In genomic region chr14:30808576-30808975, GRCh38 we compare ENCODE assay signal across 23 cellular contexts.
DNase-seq lines count a peak whose midpoint lies in the region; ATAC-seq and TF ChIP-seq lines count a peak whose summit lies in the region.
"Had no signal": no experiment of that assay in that cellular context is flagged by ENCODE, and none has a peak within 500 bp of the region (broad histone marks: within the 10 kb centered on the region; RNA-seq: fewer than 3 reads in every experiment).

No MANE protein-coding gene starts in this region.

- H3K4me3 ChIP-seq in HCT116 (replicated peaks in 1 of 2; ENCODE audit: low read depth in 1 of 2, low read length in 2 of 2) (no peak overlapping the region), smooth muscle cell (no peak overlapping the region)
- H3K4me3 ChIP-seq: ascending aorta, dorsolateral prefrontal cortex, lower lobe of right lung had no signal

- no peak overlapping the region for H3K9ac ChIP-seq in HCT116 (ENCODE audit: low read length)
- H3K9ac ChIP-seq in smooth muscle cell (ENCODE audit: low read depth) = no peak overlapping the region

- no peak for TF ChIP-seq POLR2A in HCT116 (IDR thresholded peaks at IDR 0.05; ENCODE audit: borderline replicate concordance, extremely low read depth, insufficient read depth, insufficient read length)

- H3K27ac Mint-ChIP-seq in stimulated activated naive B cell treated with anti-CD40 and anti-IgM and Interleukin-4, amounts not matched to agents 10 μg/mL and 1 μg/mL and 100 μg/mL, for 72 hours = no peak overlapping the region
- no peak overlapping the region for H3K27ac Mint-ChIP-seq in activated T-cell treated with anti-CD3 and anti-CD28 coated beads, Interleukin-2, amount 50 U/mL, for 72 hours
- H3K27ac Mint-ChIP-seq: activated CD8-positive, alpha-beta T cell treated with anti-CD3 and anti-CD28 coated beads for 36 hours; activated naive CD4-positive, alpha-beta T cell treated with anti-CD3 and anti-CD28 coated beads, Interleukin-2, amount 50 U/mL, for 24 hours; activated T-helper 2 cell treated with anti-CD3 and anti-CD28 coated beads, Interferon-gamma antibody, Interleukin-2, Interleukin-4, amounts not matched to agents 10 μg/mL and 5 μg/mL and 100 μg/mL, durations not matched to agents 14 hours and 24 hours and 36 hours; nephron; T-helper 17 cell; type B pancreatic cell had no signal

- TF ChIP-seq RAD21 in HCT116 (IDR thresholded peaks at IDR 0.05; ENCODE audit: low read depth) = no peak

- no peaks in the 10 kb centered on the region for H3K27me3 ChIP-seq in HCT116 (ENCODE audit: insufficient read depth, low read length)
- no peaks in the 10 kb centered on the region for H3K27me3 ChIP-seq in smooth muscle cell (ENCODE audit: low read depth)
- H3K27me3 ChIP-seq: ascending aorta had no signal

- CTCF ChIA-PET in HCT116 (lab: Charles Lee) = no interaction called here

- no peak for ATAC-seq in HCT116
- ATAC-seq in stimulated activated naive B cell treated with anti-CD40 and anti-IgM and Interleukin-4, amounts not matched to agents 10 μg/mL and 1 μg/mL and 100 μg/mL, for 72 hours (replicated peaks) = no peak
- no peak for ATAC-seq in activated T-cell treated with anti-CD3 and anti-CD28 coated beads, Interleukin-2, amount 50 U/mL, for 72 hours (replicated peaks in 1 of 2)
- ATAC-seq: activated CD8-positive, alpha-beta T cell treated with anti-CD3 and anti-CD28 coated beads for 36 hours; lower lobe of right lung; T-helper 17 cell had no signal

- H3K9me3 Mint-ChIP-seq in stimulated activated naive B cell treated with anti-CD40 and anti-IgM and Interleukin-4, amounts not matched to agents 10 μg/mL and 1 μg/mL and 100 μg/mL, for 72 hours = no peaks in the 10 kb centered on the region
- H3K9me3 Mint-ChIP-seq in activated T-cell treated with anti-CD3 and anti-CD28 coated beads, Interleukin-2, amount 50 U/mL, for 72 hours = no peaks in the 10 kb centered on the region
- H3K9me3 Mint-ChIP-seq: activated CD8-positive, alpha-beta T cell treated with anti-CD3 and anti-CD28 coated beads for 36 hours; activated naive CD4-positive, alpha-beta T cell treated with anti-CD3 and anti-CD28 coated beads, Interleukin-2, amount 50 U/mL, for 24 hours; activated T-helper 2 cell treated with anti-CD3 and anti-CD28 coated beads, Interferon-gamma antibody, Interleukin-2, Interleukin-4, amounts not matched to agents 10 μg/mL and 5 μg/mL and 100 μg/mL, durations not matched to agents 14 hours and 24 hours and 36 hours; nephron; type B pancreatic cell had no signal

- no peaks in the 10 kb centered on the region for H3K36me3 ChIP-seq in HCT116 (ENCODE audit: control insufficient read depth in 1 of 2, insufficient read depth in 2 of 2, low read length in 2 of 2)
- H3K36me3 ChIP-seq in smooth muscle cell (ENCODE audit: low read depth) = no peaks in the 10 kb centered on the region
- H3K36me3 ChIP-seq: ascending aorta, lower lobe of right lung had no signal

- peaks cover 10 to 19% of the 10 kb centered on the region in 2 donors for H3K27me3 Mint-ChIP-seq in stimulated activated naive B cell treated with anti-CD40 and anti-IgM and Interleukin-4, amounts not matched to agents 10 μg/mL and 1 μg/mL and 100 μg/mL, for 72 hours
- peaks cover 6% of the 10 kb centered on the region for H3K27me3 Mint-ChIP-seq in activated T-cell treated with anti-CD3 and anti-CD28 coated beads, Interleukin-2, amount 50 U/mL, for 72 hours (ENCODE audit: low read depth)
- H3K27me3 Mint-ChIP-seq: type B pancreatic cell had no signal

- no peak for DNase-seq in HCT116 (ENCODE audit: low read depth, low spot score)
- peak; percentile 6 for DNase-seq in amniotic epithelial cell (ENCODE audit: low read depth)
- DNase-seq in glomerular visceral epithelial cell (ENCODE audit: extremely low spot score) = peak; percentile 51
- DNase-seq in stromal cell of bone marrow (ENCODE audit: low read depth) = peak; percentile 3
- no peak for DNase-seq in stimulated activated naive B cell treated with anti-CD40 and anti-IgM and Interleukin-4, amounts not matched to agents 10 μg/mL and 1 μg/mL and 100 μg/mL, for 72 hours
- no peak for DNase-seq in smooth muscle cell (lab: John Stamatoyannopoulos, UW; ENCODE audit: unreplicated experiment)
- no peak for DNase-seq in activated T-cell treated with anti-CD3 and anti-CD28 coated beads, Interleukin-2, amount 50 U/mL, for 72 hours
- DNase-seq: activated CD4-positive, CD25-positive, alpha-beta regulatory T cell treated with anti-CD3 and anti-CD28 coated beads, Interleukin-2, amount 50 U/mL, for 72 hours; activated CD8-positive, alpha-beta T cell treated with anti-CD3 and anti-CD28 coated beads for 36 hours; dorsolateral prefrontal cortex; IMR-90; islet precursor cell; lower lobe of right lung; NCI-H2081 treated with DMSO at 0.1 percent for 48 hours; NCI-H446; NCI-H82; T-helper 17 cell had no signal

- intact Hi-C loops in HCT116 (cut with micrococcal nuclease) = no loop called here

- H3K4me1 Mint-ChIP-seq in stimulated activated naive B cell treated with anti-CD40 and anti-IgM and Interleukin-4, amounts not matched to agents 10 μg/mL and 1 μg/mL and 100 μg/mL, for 72 hours = no peaks in the 10 kb centered on the region
- no peaks in the 10 kb centered on the region for H3K4me1 Mint-ChIP-seq in activated T-cell treated with anti-CD3 and anti-CD28 coated beads, Interleukin-2, amount 50 U/mL, for 72 hours (ENCODE audit: low read depth)
- H3K4me1 Mint-ChIP-seq: activated naive CD4-positive, alpha-beta T cell treated with anti-CD3 and anti-CD28 coated beads, Interleukin-2, amount 50 U/mL, for 24 hours; T-helper 17 cell had no signal

- H3F3A ChIP-seq in smooth muscle cell (ENCODE audit: low read depth) = no peaks in the 10 kb centered on the region

- no peak overlapping the region for H3K4me3 Mint-ChIP-seq in stimulated activated naive B cell treated with anti-CD40 and anti-IgM and Interleukin-4, amounts not matched to agents 10 μg/mL and 1 μg/mL and 100 μg/mL, for 72 hours
- H3K4me3 Mint-ChIP-seq in activated T-cell treated with anti-CD3 and anti-CD28 coated beads, Interleukin-2, amount 50 U/mL, for 72 hours = no peak overlapping the region
- H3K4me3 Mint-ChIP-seq: activated CD8-positive, alpha-beta T cell treated with anti-CD3 and anti-CD28 coated beads for 36 hours; activated naive CD4-positive, alpha-beta T cell treated with anti-CD3 and anti-CD28 coated beads, Interleukin-2, amount 50 U/mL, for 24 hours; nephron; T-helper 17 cell; type B pancreatic cell had no signal

- no peaks in the 10 kb centered on the region for H3K36me3 Mint-ChIP-seq in stimulated activated naive B cell treated with anti-CD40 and anti-IgM and Interleukin-4, amounts not matched to agents 10 μg/mL and 1 μg/mL and 100 μg/mL, for 72 hours
- no peaks in the 10 kb centered on the region for H3K36me3 Mint-ChIP-seq in activated T-cell treated with anti-CD3 and anti-CD28 coated beads, Interleukin-2, amount 50 U/mL, for 72 hours (ENCODE audit: insufficient read depth in 2 of 2)
- H3K36me3 Mint-ChIP-seq: activated naive CD4-positive, alpha-beta T cell treated with anti-CD3 and anti-CD28 coated beads, Interleukin-2, amount 50 U/mL, for 24 hours; type B pancreatic cell had no signal

- H3K9me3 ChIP-seq in HCT116 (ENCODE audit: control insufficient read depth in 1 of 2, insufficient read depth in 1 of 2, low read depth in 1 of 2, low read length in 2 of 2) (no peaks in the 10 kb centered on the region), smooth muscle cell (replicated peaks; ENCODE audit: low read depth) (no peaks in the 10 kb centered on the region)
- H3K9me3 ChIP-seq: ascending aorta, lower lobe of right lung had no signal

- RAD21 ChIA-PET in HCT116 (lab: Charles Lee; ENCODE audit: low non-redundant PET in 1 of 2, low total read pairs in 2 of 2, uncharacterized antibody in 2 of 2, unreplicated experiment in 2 of 2) = no interaction called here

- no peaks in the 10 kb centered on the region for H3K79me2 ChIP-seq in HCT116 (ENCODE audit: insufficient read depth, low read length)
- no peaks in the 10 kb centered on the region for H3K79me2 ChIP-seq in smooth muscle cell (ENCODE audit: low read depth)

- H3K4me1 ChIP-seq in HCT116 (ENCODE audit: control insufficient read depth in 1 of 2, insufficient read depth in 2 of 2, low read length in 2 of 2) = no peaks in the 10 kb centered on the region
- H3K4me1 ChIP-seq in smooth muscle cell (ENCODE audit: low read depth) = no peaks in the 10 kb centered on the region
- H3K4me1 ChIP-seq: ascending aorta, lower lobe of right lung had no signal

- 97% methylated on average over 1 of the region's 1 CpG for WGBS in smooth muscle cell (ENCODE audit: low lambda C conversion rate)

- H3K4me2 ChIP-seq in HCT116 (ENCODE audit: low read length) = no peak overlapping the region
- H3K4me2 ChIP-seq in smooth muscle cell = no peak overlapping the region

- no peaks in the 10 kb centered on the region for H3K9me2 ChIP-seq in HCT116 (ENCODE audit: insufficient read depth)

- H4K20me1 ChIP-seq in HCT116 (ENCODE audit: insufficient read depth) = no peaks in the 10 kb centered on the region
- H4K20me1 ChIP-seq in smooth muscle cell (ENCODE audit: low read depth) = no peaks in the 10 kb centered on the region

- no TSS peak for BruUV-seq in HCT116 (replicated peaks; lab: Mats Ljungman, UMichigan)

- TF ChIP-seq CTCF in HCT116 (IDR thresholded peaks at IDR 0.05 in 2 of 3, conservative IDR thresholded peaks at IDR 0.05 in 1 of 3; ENCODE audit: borderline replicate concordance in 1 of 3, insufficient read depth in 1 of 3, low read depth in 2 of 3, low read length in 2 of 3) (no peak), smooth muscle cell (IDR thresholded peaks at IDR 0.05; ENCODE audit: borderline replicate concordance, insufficient read depth, poor library complexity, severe bottlenecking) (no peak)

- peak overlapping the region; percentile 2 for H2AFZ ChIP-seq in HCT116 (ENCODE audit: low read depth, low read length, poor library complexity, severe bottlenecking)
- H2AFZ ChIP-seq in smooth muscle cell (ENCODE audit: low read depth) = no peak overlapping the region

- POLR2A ChIA-PET in HCT116 (lab: Charles Lee) = no interaction called here

- H3K27ac ChIP-seq in HCT116 (ENCODE audit: low read depth, low read length) (no peak overlapping the region), smooth muscle cell (ENCODE audit: low read depth) (no peak overlapping the region)
- H3K27ac ChIP-seq: ascending aorta, dorsolateral prefrontal cortex, lower lobe of right lung, RWPE1 had no signal

TF ChIP-seq in HCT116, 20 proteins besides CTCF, POLR2A, EP300 and RAD21 (continues in another document):
- TF ChIP-seq SP1 (IDR thresholded peaks at IDR 0.05; ENCODE audit: low read depth) (no peak), ZFX (IDR thresholded peaks at IDR 0.05) (no peak), MAX (IDR thresholded peaks at IDR 0.05) (no peak), JUND (IDR thresholded peaks at IDR 0.05) (no peak), EGR1 (IDR thresholded peaks at IDR 0.05; ENCODE audit: low read depth) (no peak), TCF7L2 (IDR thresholded peaks at IDR 0.05; ENCODE audit: borderline replicate concordance, extremely low read depth, insufficient read depth, insufficient read length) (no peak), SRF (IDR thresholded peaks at IDR 0.05; ENCODE audit: low read depth) (no peak), CBX3 (IDR thresholded peaks at IDR 0.05; ENCODE audit: low read depth) (no peak)

Comparison
In these comparisons a context has a peak if more than half of its experiments do, and no peak if none do; other contexts are left out.
1. DNase-seq: peak in amniotic epithelial cell (single experiment), glomerular visceral epithelial cell (single experiment) and stromal cell of bone marrow (single experiment); none in HCT116 (single experiment), stimulated activated naive B cell treated with anti-CD40 and anti-IgM and Interleukin-4, amounts not matched to agents 10 μg/mL and 1 μg/mL and 100 μg/mL, for 72 hours (single experiment), smooth muscle cell (single experiment) and activated T-cell treated with anti-CD3 and anti-CD28 coated beads, Interleukin-2, amount 50 U/mL, for 72 hours (0 of 2).